Comparison of ENCODE assay signal across 8 cellular contexts in the genomic region with DNA sequence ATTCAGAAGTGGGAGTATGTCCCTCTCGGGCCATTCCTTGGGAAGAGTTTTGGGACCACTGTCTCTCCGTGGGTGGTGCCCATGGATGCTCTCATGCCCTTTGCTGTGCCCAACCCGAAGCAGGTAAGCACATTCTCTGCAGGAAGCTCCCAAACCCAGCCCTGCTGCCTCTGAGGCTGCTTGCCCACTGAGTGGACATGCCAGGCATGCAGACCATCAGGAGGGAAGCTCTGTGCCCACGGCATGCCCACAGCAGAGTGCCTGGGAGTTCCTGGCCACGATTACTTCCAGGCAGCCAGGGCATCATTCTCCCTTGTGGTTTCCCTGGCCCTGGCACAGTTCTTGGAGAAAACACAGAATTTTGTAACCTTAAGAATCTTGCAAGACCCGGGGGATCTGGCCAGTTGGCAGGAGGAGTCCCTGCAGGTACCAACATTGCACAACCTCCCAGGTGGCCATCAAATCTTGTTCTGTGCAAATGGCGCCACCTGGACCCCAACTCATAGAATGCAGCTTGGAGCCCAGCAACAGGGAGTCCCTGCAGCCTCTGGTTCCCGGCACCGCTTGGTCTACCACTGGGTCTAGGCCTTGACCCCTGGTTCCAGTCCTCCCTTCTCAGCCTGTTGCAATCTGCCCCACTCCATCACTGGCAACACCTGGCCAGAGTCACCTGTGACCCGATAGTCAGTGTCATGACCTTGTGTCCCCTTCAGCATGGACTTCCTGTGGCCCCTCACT. TPM values are rescaled to one million over a fixed set of nuclear protein-coding genes. Genes with fewer than 3 reads are reported as not detected.
DNase-seq lines count a peak whose midpoint lies in the region; ATAC-seq and TF ChIP-seq lines count a peak whose summit lies in the region.

No MANE protein-coding gene starts in this region.

- peak; percentile 72 for ATAC-seq in GM21529 (IDR thresholded peaks at IDR 0.05; ENCODE audit: unreplicated experiment)
- ATAC-seq in HG03520 (IDR thresholded peaks at IDR 0.05; ENCODE audit: unreplicated experiment) = no peak

- peak; percentile 84 for TF ChIP-seq CTCF in chondrocyte (IDR thresholded peaks at IDR 0.05)

- no peaks in the 10 kb centered on the region for H3K4me1 Mint-ChIP-seq in chondrocyte (ENCODE audit: low read depth)

- H3K9me3 Mint-ChIP-seq in chondrocyte (ENCODE audit: low read depth) = no peaks in the 10 kb centered on the region

- DNase-seq in DMS153 (lab: John Stamatoyannopoulos, UW) (peak; percentile 4), NCI-H146 (lab: John Stamatoyannopoulos, UW) (peak; percentile 53), chondrocyte (ENCODE audit: low spot score) (no peak), medulla oblongata (ENCODE audit: extremely low spot score) (peak; percentile 68)
- peak; percentile 46 to 64 for DNase-seq in activated CD4-positive, alpha-beta T cell treated with anti-CD3 and anti-CD28 coated beads for 24 hours (ENCODE audit: low read depth in 2 of 2)
- DNase-seq in stimulated activated CD8-positive, alpha-beta memory T cell treated with anti-CD3 and anti-CD28 coated beads, Interleukin-2, amount 100 ng/mL, for 48 hours (ENCODE audit: low read depth in 2 of 2) = peak; percentile 56 to 57

- peaks cover 1% of the 10 kb centered on the region for H3K36me3 Mint-ChIP-seq in chondrocyte (ENCODE audit: low read depth)

- no peaks in the 10 kb centered on the region for H3K27me3 Mint-ChIP-seq in chondrocyte (ENCODE audit: low read depth)

- no peak overlapping the region for H3K27ac Mint-ChIP-seq in chondrocyte (ENCODE audit: unreplicated experiment)

- no peak overlapping the region for H3K4me3 Mint-ChIP-seq in chondrocyte (ENCODE audit: unreplicated experiment)

RNA-seq across cellular contexts. Expression of a gene that starts 20.4 kb away (rescaled TPM):
- total RNA-seq in chondrocyte = 16.2 to 18.1 TPM (median 17.1 TPM) in 3 replicates
